1 cellular context compared by ENCODE assay signal in genomic region chr6:83853178-83853967, GRCh38.
TF ChIP-seq lines count a peak whose summit lies in the region.

Gene RIPPLY2 (plus strand): TSS chr6:83853360. CDS start chr6:83853417, 57 bp downstream.

TF ChIP-seq in WTC11, 78 proteins besides CTCF, POLR2A, EP300 and RAD21 (continued from another document):
- TF ChIP-seq PRDM15 (CRISPR knock-in tag; IDR thresholded peaks at IDR 0.05), result no peak
- no peak for TF ChIP-seq TCF7 (CRISPR knock-in tag; IDR thresholded peaks at IDR 0.05; ENCODE audit: low read depth)
- TF ChIP-seq FOXP4 (CRISPR knock-in tag; IDR thresholded peaks at IDR 0.05), result peak; percentile 53; the same call in 1 of the 2 replicates
- TF ChIP-seq ZNF423 (CRISPR knock-in tag; IDR thresholded peaks at IDR 0.05), result no peak
- TF ChIP-seq ZNF219 (CRISPR knock-in tag; IDR thresholded peaks at IDR 0.05; ENCODE audit: borderline replicate concordance), result no peak
- 0 out of 2 replicates have a peak, but pooled peaks have one; percentile 20 for TF ChIP-seq ESRRA (CRISPR knock-in tag; IDR thresholded peaks at IDR 0.05; ENCODE audit: borderline replicate concordance)
- TF ChIP-seq ZBTB43 (CRISPR knock-in tag; IDR thresholded peaks at IDR 0.05), result no peak
